In genomic region chr22:46452195-46453005, GRCh38 we compare ENCODE assay signal across 26 cellular contexts.
DNase-seq lines count a peak whose midpoint lies in the region; ATAC-seq and TF ChIP-seq lines count a peak whose summit lies in the region.
"Had no signal": no experiment of that assay in that cellular context is flagged by ENCODE, and none has a peak within 500 bp of the region (broad histone marks: within the 10 kb centered on the region; RNA-seq: fewer than 3 reads in every experiment).

No MANE protein-coding gene starts in this region.

- H3K9me1 ChIP-seq in IMR-90 (ENCODE audit: insufficient read depth, low read length): no peaks in the 10 kb centered on the region

- no TSS peak for BruUV-seq in IMR-90 (replicated peaks; lab: Mats Ljungman, UMichigan)

- H3K4me1 Mint-ChIP-seq in brain: peaks cover 55% of the 10 kb centered on the region

- peak overlapping the region; percentile 78 for H2AK9ac ChIP-seq in IMR-90 (replicated peaks; ENCODE audit: low read depth, low read length, poor library complexity)

- H3K9me3 Mint-ChIP-seq in brain: peaks cover 0 to 5% (median 0%) of the 10 kb centered on the region in 5 experiments
- H3K9me3 Mint-ChIP-seq: activated T-cell treated with anti-CD3 and anti-CD28 coated beads, Interleukin-2, amount 50 U/mL, for 24 hours had no signal

- H3K4me2 ChIP-seq in IMR-90 (ENCODE audit: low read depth, low read length): no peak overlapping the region

- no peak overlapping the region for H3K4me3 Mint-ChIP-seq in brain
- H3K4me3 Mint-ChIP-seq: activated T-cell treated with anti-CD3 and anti-CD28 coated beads, Interleukin-2, amount 50 U/mL, for 24 hours had no signal

- no peak overlapping the region for H4K8ac ChIP-seq in IMR-90 (ENCODE audit: low read depth in 2 of 2, low read length in 2 of 2)

- no peak overlapping the region for H3K18ac ChIP-seq in IMR-90 (ENCODE audit: low read depth, low read length)

- H3K9me3 ChIP-seq in IMR-90 (ENCODE audit: control insufficient read depth, insufficient read depth, low read length): no peaks in the 10 kb centered on the region
- no peaks in the 10 kb centered on the region for H3K9me3 ChIP-seq in thymus (ENCODE audit: control insufficient read depth)
- H3K9me3 ChIP-seq: body of pancreas, sigmoid colon, thoracic aorta had no signal

- H2BK20ac ChIP-seq in IMR-90 (ENCODE audit: low read depth, low read length): no peak overlapping the region

- no peaks in the 10 kb centered on the region for H3K36me3 Mint-ChIP-seq in brain

- H3K4me1 ChIP-seq in IMR-90 (ENCODE audit: control insufficient read depth, insufficient read depth, low read length) (no peaks in the 10 kb centered on the region), thymus (ENCODE audit: control insufficient read depth, insufficient read depth, low read length) (no peaks in the 10 kb centered on the region)
- H3K4me1 ChIP-seq: sigmoid colon had no signal

- H3K27me3 ChIP-seq in IMR-90 (ENCODE audit: control insufficient read depth, insufficient read depth, low read length) (peaks cover 54% of the 10 kb centered on the region), thymus (ENCODE audit: control insufficient read depth, insufficient read depth) (no peaks in the 10 kb centered on the region)
- H3K27me3 ChIP-seq: body of pancreas had no signal

- no peak overlapping the region for H2BK15ac ChIP-seq in IMR-90 (ENCODE audit: low read depth, low read length)

- H4K20me1 ChIP-seq in IMR-90 (ENCODE audit: insufficient read depth, low read length): no peaks in the 10 kb centered on the region

- POLR2A ChIA-PET in IMR-90 (lab: Charles Lee; ENCODE audit: unreplicated experiment): no interaction called here

- H3K4me3 ChIP-seq in IMR-90 (ENCODE audit: insufficient read depth, low read depth, low read length) (no peak overlapping the region), thymus (ENCODE audit: low read length) (no peak overlapping the region)
- H3K4me3 ChIP-seq: body of pancreas, GM23248, sigmoid colon, thoracic aorta had no signal

- H3K4ac ChIP-seq in IMR-90 (ENCODE audit: low read depth, low read length): no peak overlapping the region

- peak overlapping the region in 3 of 5 experiments; percentile 44 to 76 (median 74) for H3K27ac Mint-ChIP-seq in brain
- H3K27ac Mint-ChIP-seq: activated T-cell treated with anti-CD3 and anti-CD28 coated beads, Interleukin-2, amount 50 U/mL, for 24 hours had no signal

- H3K56ac ChIP-seq in IMR-90 (ENCODE audit: extremely low read depth, insufficient read depth, low read length): no peak overlapping the region

- H3K36me3 ChIP-seq in IMR-90 (ENCODE audit: control insufficient read depth, insufficient read depth, low read length) (no peaks in the 10 kb centered on the region), thymus (ENCODE audit: control insufficient read depth, insufficient read depth) (no peaks in the 10 kb centered on the region)
- H3K36me3 ChIP-seq: sigmoid colon, thoracic aorta, WERI-Rb-1 had no signal

- in situ Hi-C loops in IMR-90 (cut with MboI; ENCODE audit: low sequenced_read_pairs): no loop called here

- no peak overlapping the region for H3K27ac ChIP-seq in IMR-90 (ENCODE audit: insufficient read depth, low read length)
- peak overlapping the region; percentile 62 for H3K27ac ChIP-seq in thymus (ENCODE audit: low read depth)
- H3K27ac ChIP-seq: body of pancreas, C4-2B, GM23248, HL-60, sigmoid colon, thoracic aorta, WERI-Rb-1 had no signal

- no peak overlapping the region for H3K9ac ChIP-seq in IMR-90 (ENCODE audit: low read depth, low read length)
- H3K9ac ChIP-seq: GM23248 had no signal

- H3K23ac ChIP-seq in IMR-90 (ENCODE audit: low read depth, low read length): no peak overlapping the region

- H2BK5ac ChIP-seq in IMR-90 (ENCODE audit: low read depth, low read length, poor library complexity, severe bottlenecking): no peak overlapping the region

- peak overlapping the region; percentile 23 for H2AFZ ChIP-seq in IMR-90 (replicated peaks; ENCODE audit: low read length, poor library complexity)
- H2AFZ ChIP-seq: GM23248 had no signal

- dilution Hi-C loops in IMR-90 (cut with HindIII; ENCODE audit: low sequenced_read_pairs, unreplicated experiment): no loop called here

- WGBS in IMR-90 (ENCODE audit: extremely low coverage in 2 of 2, insufficient read length in 1 of 2), 2 experiments: 67% methylated on average over 3 of the region's 16 CpGs; no CpG with 5 or more reads in 1 of the 2 experiments
- 92% methylated on average over 16 of the region's 16 CpGs for WGBS in thymus

- DNase-seq in IMR-90 (no peak), left ventricle myocardium superior (no peak), left lobe of liver (ENCODE audit: low spot score) (no peak), amniotic stem cell (lab: John Stamatoyannopoulos, UW) (no peak)
- no peak for DNase-seq in activated CD8-positive, alpha-beta memory T cell treated with anti-CD3 and anti-CD28 coated beads for 24 hours
- DNase-seq: activated CD4-positive, alpha-beta T cell treated with anti-CD3 and anti-CD28 coated beads for 48 hours; activated naive CD4-positive, alpha-beta T cell; activated T-cell treated with anti-CD3 and anti-CD28 coated beads, Interleukin-2, amount 50 U/mL, for 24 hours; EL; glutamatergic neuron; GM23248; kidney glomerular epithelial cell; mesenchymal stem cell; NCI-H1048; NCI-H187; NCI-H524; sigmoid colon; stimulated activated naive CD4-positive, alpha-beta T cell; T1000; WERI-Rb-1 had no signal

- TF ChIP-seq CTCF in IMR-90 (conservative IDR thresholded peaks at IDR 0.05; ENCODE audit: low read depth, low read length) (no peak), brain (conservative IDR thresholded peaks at IDR 0.05) (no peak)

- no peak overlapping the region for H4K91ac ChIP-seq in IMR-90 (ENCODE audit: insufficient read depth, low read depth, low read length)

- H3K27me3 Mint-ChIP-seq in brain: no peaks in the 10 kb centered on the region

- CTCF ChIA-PET in IMR-90 (lab: Yijun Ruan, JAX): no interaction called here

- no peak overlapping the region for H2BK120ac ChIP-seq in IMR-90 (ENCODE audit: low read depth, low read length)

- no peak for TF ChIP-seq POLR2A in IMR-90 (IDR thresholded peaks at IDR 0.05; ENCODE audit: low read depth, low read length)

- H4K5ac ChIP-seq in IMR-90 (ENCODE audit: low read depth, low read length): no peak overlapping the region

- H2AK5ac ChIP-seq in IMR-90 (ENCODE audit: low read depth, low read length): no peak overlapping the region

- intact Hi-C loops in IMR-90 (cut with micrococcal nuclease) (no loop called here), left ventricle myocardium superior (cut with micrococcal nuclease) (no loop called here)

- no peaks in the 10 kb centered on the region for H3K79me1 ChIP-seq in IMR-90 (ENCODE audit: low read depth in 1 of 2, low read length in 2 of 2)

- no peak for TF ChIP-seq RAD21 in IMR-90 (IDR thresholded peaks at IDR 0.05; ENCODE audit: low read length)

- ATAC-seq in IMR-90 (ENCODE audit: low read depth) (no peak), left ventricle myocardium superior (peak; percentile 79), left lobe of liver (no peak)

- no peak overlapping the region for H3K14ac ChIP-seq in IMR-90 (replicated peaks; ENCODE audit: low read depth, low read length)

TF ChIP-seq in IMR-90, 13 proteins besides CTCF, POLR2A, EP300 and RAD21:
- no peak for TF ChIP-seq CHD1 (IDR thresholded peaks at IDR 0.05; ENCODE audit: low read depth, low read length)
- TF ChIP-seq FOS (IDR thresholded peaks at IDR 0.05; ENCODE audit: low read depth, low read length): no peak
- TF ChIP-seq CEBPB (IDR thresholded peaks at IDR 0.05; ENCODE audit: low read depth, low read length): no peak
- TF ChIP-seq BHLHE40 (IDR thresholded peaks at IDR 0.05; ENCODE audit: low read depth, low read length): no peak
